8 cellular contexts compared by ENCODE assay signal in the genomic region with DNA sequence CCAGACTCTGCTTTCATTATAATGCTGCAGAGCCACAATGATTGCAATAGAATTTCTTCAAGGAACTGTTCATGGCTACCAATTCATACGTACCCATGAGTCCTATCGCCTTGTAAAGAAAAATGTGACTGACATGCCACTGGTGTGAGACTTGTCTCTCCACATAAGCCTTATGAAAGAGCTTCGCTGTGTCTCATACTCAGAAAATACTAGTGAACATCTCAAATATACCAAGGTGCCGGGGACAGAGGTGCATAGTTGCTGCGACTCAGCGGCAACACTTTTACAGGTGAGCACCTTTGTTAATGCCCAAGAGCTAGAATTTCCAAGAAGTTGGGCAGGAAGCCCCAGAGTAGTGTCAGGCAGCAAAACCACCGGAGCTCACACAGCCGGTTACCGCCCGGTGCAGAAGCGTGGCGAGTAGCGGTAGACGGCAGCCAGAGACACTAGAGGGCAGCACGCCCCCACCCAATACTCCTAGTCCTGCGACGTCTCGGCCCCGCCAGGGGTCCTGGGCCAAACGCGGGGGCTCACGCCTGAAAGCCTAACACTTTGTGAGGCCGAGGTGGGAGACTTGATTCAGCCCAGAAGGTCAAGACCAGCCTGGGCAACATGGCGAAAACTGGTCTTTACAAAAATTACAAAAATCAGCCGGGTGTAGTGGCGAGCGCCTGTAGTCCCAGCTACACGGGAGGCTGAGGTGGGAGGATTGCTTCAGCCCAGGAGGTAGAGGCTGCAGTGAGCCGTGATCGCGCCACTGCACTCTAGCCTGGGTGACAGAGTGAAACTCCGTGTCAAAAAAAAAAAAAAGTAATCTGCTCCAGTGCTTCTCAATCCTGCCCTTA. TPM values are rescaled to one million over a fixed set of nuclear protein-coding genes. Genes with fewer than 3 reads are reported as not detected.
A peak's percentile ranks its signal among the peaks of the same experiment; 100 is the strongest.
DNase-seq lines count a peak whose midpoint lies in the region; TF ChIP-seq lines count a peak whose summit lies in the region.
"Not testable (repeated sequence)": the region's sequence is repeated elsewhere in the genome, so short reads cannot be mapped to it uniquely, and the experiment has no call there.

No MANE protein-coding gene starts in this region.

- not testable (repeated sequence) for H3K36me3 ChIP-seq in OCI-LY3 (replicated peaks; ENCODE audit: low read depth, low read length); mammary epithelial cell (ENCODE audit: insufficient read depth, low read length); osteoblast (ENCODE audit: insufficient read depth, low read length); stomach

- not testable (repeated sequence) for H3K9ac ChIP-seq in OCI-LY3 (ENCODE audit: low read length); mammary epithelial cell (ENCODE audit: insufficient read depth, low read length)

- DNase-seq in DMS53 (lab: John Stamatoyannopoulos, UW) = peak; percentile 63
- peak; percentile 54 to 63 for DNase-seq in activated CD4-positive, alpha-beta T cell treated with anti-CD3 and anti-CD28 coated beads, Interleukin-2, amount 50 U/mL, for 48 hours
- peak; percentile 32 for DNase-seq in mammary epithelial cell
- DNase-seq in hepatic stellate cell (ENCODE audit: low spot score) = peak; percentile 25
- DNase-seq in osteoblast (ENCODE audit: insufficient read length, low spot score, missing footprints) = peak; percentile 14
- peak; percentile 41 for DNase-seq in stomach

- H3K27ac ChIP-seq in OCI-LY3 (ENCODE audit: low read length); mammary epithelial cell (ENCODE audit: insufficient read depth, low read depth, low read length); osteoblast (ENCODE audit: low read depth, low read length); stomach: not testable (repeated sequence)

- intact Hi-C loops in mammary epithelial cell (cut with micrococcal nuclease) = loop anchor here (1.0 to 2.0 kb wide), 8 partner anchors 59 to 716 kb away; a partner anchor contains a TSS
- intact Hi-C loops in stomach (cut with DNase I; ENCODE audit: low total_unique reads) = not testable (repeated sequence)

- H3K9me3 ChIP-seq in OCI-LY3 (ENCODE audit: insufficient read depth, low read length); mammary epithelial cell (replicated peaks; ENCODE audit: insufficient read depth, low read length); osteoblast (ENCODE audit: low read depth, low read length); stomach: not testable (repeated sequence)

- H4K20me1 ChIP-seq in OCI-LY3 (ENCODE audit: insufficient read depth, low read length); mammary epithelial cell (ENCODE audit: insufficient read depth, low read length); osteoblast (ENCODE audit: insufficient read depth, low read length): not testable (repeated sequence)

- peak; percentile 72 for TF ChIP-seq RAD21 in Ishikawa (IDR thresholded peaks at IDR 0.05; ENCODE audit: low read depth)

- peak overlapping the region; percentile 10; the same call in 1 of the 2 replicates for H3K4me2 ChIP-seq in OCI-LY3 (ENCODE audit: low read length)
- peak overlapping the region; percentile 31 for H3K4me2 ChIP-seq in mammary epithelial cell (ENCODE audit: insufficient read depth, low read depth, low read length)
- H3K4me2 ChIP-seq in osteoblast (ENCODE audit: insufficient read depth, low read length) = not testable (repeated sequence)

- 37% methylated on average over 26 of the region's 32 CpGs for WGBS in mammary epithelial cell (ENCODE audit: low coverage, missing lambda C conversion rate)
- 30 to 35% (median 32%) methylated on average over 31 to 32 of the region's 32 CpGs for WGBS in stomach, 5 donors

- not testable (repeated sequence) for H3K4me3 ChIP-seq in OCI-LY3 (ENCODE audit: low read length); mammary epithelial cell (replicated peaks in 1 of 3; ENCODE audit: insufficient read depth in 1 of 3, low read depth in 2 of 3, low read length in 3 of 3); osteoblast (ENCODE audit: insufficient read depth, low read length); stomach

- in situ Hi-C loops in mammary epithelial cell (cut with MboI; ENCODE audit: low sequenced_read_pairs in 2 of 2) = not testable (repeated sequence)

- H2AFZ ChIP-seq in OCI-LY3 (ENCODE audit: low read depth, low read length); osteoblast (ENCODE audit: low read length): not testable (repeated sequence)
- H2AFZ ChIP-seq in mammary epithelial cell (ENCODE audit: low read depth, low read length) = peak overlapping the region; percentile 3

- H3K27me3 ChIP-seq in OCI-LY3 (ENCODE audit: low read depth, low read length) (peaks cover 16% of the 10 kb centered on the region), osteoblast (ENCODE audit: insufficient read depth, low read length) (peaks cover 23% of the 10 kb centered on the region), stomach (peaks cover 0 to 32% (median 0%) of the 10 kb centered on the region in 3 donors)
- not testable (repeated sequence) for H3K27me3 ChIP-seq in mammary epithelial cell (ENCODE audit: insufficient read depth, low read length)

- not testable (repeated sequence) for H3K79me2 ChIP-seq in OCI-LY3 (ENCODE audit: low read length); mammary epithelial cell (ENCODE audit: insufficient read depth, low read length); osteoblast (ENCODE audit: insufficient read depth, low read length)

- not testable (repeated sequence) for H3K4me1 ChIP-seq in OCI-LY3 (ENCODE audit: low read length); mammary epithelial cell (ENCODE audit: insufficient read depth, low read length); osteoblast (ENCODE audit: insufficient read depth, low read length)
- H3K4me1 ChIP-seq in stomach = peaks cover 0 to 11% (median 0%) of the 10 kb centered on the region in 4 donors

- TF ChIP-seq POLR2A in stomach (IDR thresholded peaks at IDR 0.05) = not testable (repeated sequence)

- not testable (repeated sequence) for TF ChIP-seq EP300 in Ishikawa (IDR thresholded peaks at IDR 0.05; ENCODE audit: borderline replicate concordance); stomach (IDR thresholded peaks at IDR 0.05)

- not testable (repeated sequence) for BruUV-seq in mammary epithelial cell (replicated peaks; lab: Mats Ljungman, UMichigan)

- dilution Hi-C loops in mammary epithelial cell (cut with HindIII; ENCODE audit: low sequenced_read_pairs) = not testable (repeated sequence)

- peak; percentile 80 for TF ChIP-seq CTCF in OCI-LY3 (IDR thresholded peaks at IDR 0.05; ENCODE audit: low read depth, low read length)
- TF ChIP-seq CTCF in mammary epithelial cell (conservative IDR thresholded peaks at IDR 0.05 in 1 of 2, IDR thresholded peaks at IDR 0.05 in 1 of 2; ENCODE audit: extremely low read depth in 1 of 2, insufficient read depth in 1 of 2, low read depth in 1 of 2, low read length in 2 of 2) = peak; percentile 49 to 75
- peak; percentile 65 for TF ChIP-seq CTCF in osteoblast (IDR thresholded peaks at IDR 0.05; ENCODE audit: extremely low read depth, low read depth, low read length)
- peak in 4 of 7 experiments; percentile 20 to 52 (median 42) for TF ChIP-seq CTCF in stomach (IDR thresholded peaks at IDR 0.05)

- CTCF ChIA-PET in mammary epithelial cell (lab: Charles Lee; ENCODE audit: low non-redundant PET) = interaction anchor here (0.6 kb wide), 4 partner anchors 58 to 291 kb away, joined by 3 to 4 read pairs (median 4); no protein-coding TSS in a partner anchor

RNA-seq across cellular contexts. Expression of a gene that starts 50.5 kb away (rescaled TPM):
- total RNA-seq in mammary epithelial cell = not detected
- not detected for polyA plus RNA-seq in mammary epithelial cell
- polyA minus RNA-seq in mammary epithelial cell = not detected
- total RNA-seq in osteoblast = not detected in 2 replicates
- total RNA-seq in stomach = 10 to 100 TPM in 3 of 5 donors, 1 to 10 TPM in 1, not detected in 1; 1.7 to 51.3 (median 29.7) TPM
- polyA plus RNA-seq in stomach = 10 to 100 TPM; 10.8 to 29.9 (median 23.4) TPM
